ENCODE assay signal across 8 cellular contexts in the genomic region with DNA sequence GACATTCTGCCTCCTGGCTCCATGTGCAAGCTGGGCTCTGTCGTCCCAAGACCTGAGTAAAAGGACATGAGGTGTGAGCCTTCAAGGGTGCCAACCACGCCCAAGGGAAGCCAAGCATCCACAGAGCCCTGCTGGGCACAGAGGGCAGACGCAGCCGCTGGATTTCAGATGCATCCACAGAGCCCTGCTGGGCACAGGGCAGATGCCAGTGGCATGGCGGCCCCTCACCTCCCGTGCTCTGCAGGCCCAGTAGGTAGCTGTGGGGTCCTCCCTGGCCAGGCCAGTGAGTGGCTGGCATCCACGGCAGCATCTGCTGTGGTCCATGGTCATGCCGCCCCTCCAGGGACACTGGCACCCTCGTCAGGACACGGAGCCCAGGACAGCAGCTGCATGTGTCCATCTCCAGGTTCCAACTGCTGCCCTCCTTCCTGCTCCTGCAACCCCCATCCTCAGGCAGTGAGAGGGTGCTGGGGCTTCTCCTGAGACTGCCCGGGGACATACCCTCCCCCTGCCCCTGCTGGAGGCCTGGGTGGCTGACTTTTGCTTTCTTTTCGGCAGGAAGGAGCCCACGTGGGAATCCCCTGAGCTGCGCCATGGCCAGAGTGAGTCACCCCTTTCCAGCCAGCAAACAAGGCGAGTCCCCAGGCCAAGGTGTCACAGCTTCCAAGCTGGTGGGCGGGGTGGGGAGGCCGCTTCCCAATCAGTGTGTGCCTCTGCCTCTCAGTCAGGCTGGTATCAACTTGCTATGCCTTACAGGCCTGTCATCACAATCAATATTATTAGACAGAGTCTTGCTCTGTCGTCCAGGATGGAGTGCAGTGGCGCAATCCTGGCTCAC. TPM values are rescaled to one million over a fixed set of nuclear protein-coding genes. Genes with fewer than 3 reads are reported as not detected.
A peak's percentile ranks its signal among the peaks of the same experiment; 100 is the strongest.
DNase-seq lines count a peak whose midpoint lies in the region; ATAC-seq, FAIRE-seq and TF ChIP-seq lines count a peak whose summit lies in the region.

No MANE protein-coding gene starts in this region.

- peak overlapping the region; percentile 69 for H3K9ac ChIP-seq in NT2/D1 (ENCODE audit: insufficient read length, low read depth)

- H3K4me3 ChIP-seq in A549 (no peak overlapping the region; the same call in 2 of the 3 replicates), NT2/D1 (ENCODE audit: insufficient read length, low read depth) (no peak overlapping the region)

- H3K9me3 ChIP-seq in A549 (no peaks in the 10 kb centered on the region), NT2/D1 (ENCODE audit: insufficient read depth, low read length) (no peaks in the 10 kb centered on the region)

- no peaks in the 10 kb centered on the region for H3K27me3 ChIP-seq in NT2/D1 (ENCODE audit: insufficient read depth, insufficient read length)

- FAIRE-seq in A549 (lab: Jason Lieb, UNC): no peak

- 10% methylated on average over 14 of the region's 19 CpGs for WGBS in A549 (ENCODE audit: missing lambda C conversion rate)

- peak overlapping the region; percentile 77 for H3K4me2 ChIP-seq in A549

- POLR2A ChIA-PET in A549 (lab: Yijun Ruan, JAX): interaction anchor here (0.9 to 6.8 kb wide), 8 partner anchors 10 to 34 kb away, joined by 3 to 108 read pairs (median 4); partner anchors contain the start of gene EDF1

- no peak for TF ChIP-seq CTCF in A549 (IDR thresholded peaks at IDR 0.05)

- H3K4me1 ChIP-seq in A549: peaks cover 43% of the 10 kb centered on the region
- H3K4me1 ChIP-seq in NT2/D1 (ENCODE audit: insufficient read depth, insufficient read length): peaks cover 23% of the 10 kb centered on the region

- no peak for TF ChIP-seq RAD21 in A549 (conservative IDR thresholded peaks at IDR 0.05 in 1 of 2, IDR thresholded peaks at IDR 0.05 in 1 of 2)

- CTCF ChIA-PET in A549 (lab: Yijun Ruan, JAX): interaction anchor here (1.0 to 14.7 kb wide), 14 partner anchors 9 to 153 kb away, joined by 3 to 139 read pairs (median 8); partner anchors contain the start of genes AJM1 and C8G

- ATAC-seq in A549 (peak; percentile 57 to 66), GM18517 (IDR thresholded peaks at IDR 0.05; ENCODE audit: unreplicated experiment) (no peak)

- DNase-seq in A549 (ENCODE audit: low read depth in 1 of 2, low spot score in 1 of 2) (peak; percentile 93 to 96), GM19240 (ENCODE audit: insufficient read length, low spot score) (peak; percentile 83), NT2/D1 (ENCODE audit: low read depth, low spot score) (no peak), glomerular visceral epithelial cell (ENCODE audit: extremely low spot score) (peak; percentile 87), NCI-H2029 (lab: John Stamatoyannopoulos, UW) (no peak)
- DNase-seq in activated T-cell treated with anti-CD3 and anti-CD28 coated beads, Interleukin-2, amount 50 U/mL, for 48 hours: peak; percentile 90 to 93
- peak; percentile 87 to 90 for DNase-seq in stimulated activated CD4-positive, alpha-beta T cell treated with anti-CD3 and anti-CD28 coated beads, Interleukin-15, amount 100 ng/mL, for 48 hours (ENCODE audit: low read depth in 2 of 2)

- H3K27ac ChIP-seq in A549: peak overlapping the region; percentile 97 to 98

- peak; percentile 65; the same call in 1 of the 2 replicates for TF ChIP-seq POLR2A in A549 (IDR thresholded peaks at IDR 0.05; ENCODE audit: low read length)

- TF ChIP-seq EP300 in A549 (IDR thresholded peaks at IDR 0.05): peak; percentile 32 to 77; a peak in 1 of 5 replicates

- H3K36me3 ChIP-seq in NT2/D1 (ENCODE audit: insufficient read depth, insufficient read length, low read length): peaks cover 9% of the 10 kb centered on the region

TF ChIP-seq in A549, 52 proteins besides CTCF, POLR2A, EP300 and RAD21:
- TF ChIP-seq PBX3 (IDR thresholded peaks at IDR 0.05) (0 out of 2 replicates have a peak, but pooled peaks have one; percentile 29), JUN (IDR thresholded peaks at IDR 0.05) (peak in 1 of 2 experiments; percentile 85; a peak in 3 of 5 replicates), CHD2 (IDR thresholded peaks at IDR 0.05; ENCODE audit: low read length, partially characterized antibody) (peak; percentile 12), FOXS1 (CRISPR knock-in tag; IDR thresholded peaks at IDR 0.05) (no peak), JUNB (IDR thresholded peaks at IDR 0.05) (peak; percentile 52; the same call in 1 of the 2 replicates), HDAC2 (IDR thresholded peaks at IDR 0.05) (no peak), HOXB5 (CRISPR knock-in tag; IDR thresholded peaks at IDR 0.05) (0 out of 2 replicates have a peak, but pooled peaks have one; percentile 28), GATA3 (IDR thresholded peaks at IDR 0.05; ENCODE audit: borderline replicate concordance) (peak; percentile 65; the same call in 1 of the 2 replicates), CEBPB (IDR thresholded peaks at IDR 0.05) (peak in 1 of 2 experiments; percentile 79; a peak in 2 of 4 replicates), MAX (IDR thresholded peaks at IDR 0.05) (peak; percentile 96), USF2 (IDR thresholded peaks at IDR 0.05) (peak; percentile 59), FOSL2 (IDR thresholded peaks at IDR 0.05) (peak; percentile 65), FOSL2 (CRISPR knock-in tag; IDR thresholded peaks at IDR 0.05) (peak; percentile 97), MYC (IDR thresholded peaks at IDR 0.05; ENCODE audit: borderline replicate concordance, low read length) (peak; percentile 88), KDM5A (IDR thresholded peaks at IDR 0.05) (no peak), SMC3 (IDR thresholded peaks at IDR 0.05) (peak; percentile 7; the same call in 1 of the 3 replicates), EHMT2 (IDR thresholded peaks at IDR 0.05; ENCODE audit: low read depth) (no peak), HOXA7 (CRISPR knock-in tag; IDR thresholded peaks at IDR 0.05) (0 out of 2 replicates have a peak, but pooled peaks have one; percentile 24)
- TF ChIP-seq, protein P1, sequence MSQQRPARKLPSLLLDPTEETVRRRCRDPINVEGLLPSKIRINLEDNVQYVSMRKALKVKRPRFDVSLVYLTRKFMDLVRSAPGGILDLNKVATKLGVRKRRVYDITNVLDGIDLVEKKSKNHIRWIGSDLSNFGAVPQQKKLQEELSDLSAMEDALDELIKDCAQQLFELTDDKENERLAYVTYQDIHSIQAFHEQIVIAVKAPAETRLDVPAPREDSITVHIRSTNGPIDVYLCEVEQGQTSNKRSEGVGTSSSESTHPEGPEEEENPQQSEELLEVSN (IDR thresholded peaks at IDR 0.05; ENCODE audit: borderline replicate concordance, low read depth): peak; percentile 75

RNA-seq across cellular contexts. Expression of gene TRAF2, which starts 4.0 kb away (rescaled TPM):
- polyA plus RNA-seq in A549 (2011; rRNA removed): 23.8 and 24.5 TPM in 2 replicates
- 76.3 and 84.0 TPM in 2 replicates for polyA plus RNA-seq in A549 (2012; cell fraction: cytosol; rRNA removed)
- polyA plus RNA-seq in A549 (2012; cell fraction: nucleus; rRNA removed): 180 and 185 TPM in 2 replicates
- 36.4 to 49.4 TPM (median 39.5 TPM) in 3 replicates for polyA plus RNA-seq in A549 (2017; fragmentation: RNase III; extraction: RNeasy Plus Mini Kit Qiagen cat#74134 plus additional on column Dnase treatment)
- 32.0 and 36.0 TPM in 2 replicates for polyA minus RNA-seq in A549 (2011; rRNA and poly(A)+ RNA removed)

RNA-seq across cellular contexts. Expression of gene EDF1, which starts 16.2 kb away (rescaled TPM):
- polyA plus RNA-seq in A549 (2011; rRNA removed) (284 and 464 TPM in 2 replicates), A549 (2017; fragmentation: RNase III; extraction: RNeasy Plus Mini Kit Qiagen cat#74134 plus additional on column Dnase treatment) (472 to 560 TPM (median 477 TPM) in 3 replicates)
- 581 and 858 TPM in 2 replicates for polyA plus RNA-seq in A549 (2012; cell fraction: cytosol; rRNA removed)
- polyA plus RNA-seq in A549 (2012; cell fraction: nucleus; rRNA removed): 426 and 433 TPM in 2 replicates
- 105 and 129 TPM in 2 replicates for polyA minus RNA-seq in A549 (2011; rRNA and poly(A)+ RNA removed)

RNA-seq across cellular contexts. Expression of gene MAMDC4, which starts 30.2 kb away (rescaled TPM):
- polyA plus RNA-seq in A549 (2011; rRNA removed) (1.3 and 1.5 TPM in 2 replicates), A549 (2017; fragmentation: RNase III; extraction: RNeasy Plus Mini Kit Qiagen cat#74134 plus additional on column Dnase treatment) (7.3 to 9.1 TPM (median 7.6 TPM) in 3 replicates)
- 4.3 and 6.0 TPM in 2 replicates for polyA plus RNA-seq in A549 (2012; cell fraction: cytosol; rRNA removed)
- 61.0 and 92.6 TPM in 2 replicates for polyA plus RNA-seq in A549 (2012; cell fraction: nucleus; rRNA removed)
- 0.50 and 0.68 TPM in 2 replicates for polyA minus RNA-seq in A549 (2011; rRNA and poly(A)+ RNA removed)

RNA-seq across cellular contexts. Expression of gene PHPT1, which starts 33.1 kb away (rescaled TPM):
- 104 and 123 TPM in 2 replicates for polyA plus RNA-seq in A549 (2011; rRNA removed)
- polyA plus RNA-seq in A549 (2012; cell fraction: cytosol; rRNA removed): 510 and 515 TPM in 2 replicates
- polyA plus RNA-seq in A549 (2012; cell fraction: nucleus; rRNA removed): 329 and 453 TPM in 2 replicates
- polyA plus RNA-seq in A549 (2017; fragmentation: RNase III; extraction: RNeasy Plus Mini Kit Qiagen cat#74134 plus additional on column Dnase treatment): 234 to 261 TPM (median 239 TPM) in 3 replicates
- 34.7 and 36.2 TPM in 2 replicates for polyA minus RNA-seq in A549 (2011; rRNA and poly(A)+ RNA removed)

RNA-seq across cellular contexts. Expression of gene AJM1, which starts 40.0 kb away (rescaled TPM):
- polyA plus RNA-seq in A549 (2011; rRNA removed) (0.75 and 0.76 TPM in 2 replicates), A549 (2017; fragmentation: RNase III; extraction: RNeasy Plus Mini Kit Qiagen cat#74134 plus additional on column Dnase treatment) (3.0 to 3.6 TPM (median 3.2 TPM) in 3 replicates)
- 1.8 and 2.4 TPM in 2 replicates for polyA plus RNA-seq in A549 (2012; cell fraction: cytosol; rRNA removed)
- polyA plus RNA-seq in A549 (2012; cell fraction: nucleus; rRNA removed): 7.0 and 10.6 TPM in 2 replicates
- polyA minus RNA-seq in A549 (2011; rRNA and poly(A)+ RNA removed): 0.37 and 0.44 TPM in 2 replicates

Comparison
In these comparisons a context has a peak if more than half of its experiments do, and no peak if none do; other contexts are left out.
1. DNase-seq: peak in A549 (2 of 2), GM19240 (single experiment), activated T-cell treated with anti-CD3 and anti-CD28 coated beads, Interleukin-2, amount 50 U/mL, for 48 hours (2 of 2), glomerular visceral epithelial cell (single experiment) and stimulated activated CD4-positive, alpha-beta T cell treated with anti-CD3 and anti-CD28 coated beads, Interleukin-15, amount 100 ng/mL, for 48 hours (2 of 2); none in NT2/D1 (single experiment) and NCI-H2029 (single experiment).